8 cellular contexts compared by ENCODE assay signal in genomic region chr6:7697820-7698623, GRCh38. TPM values are rescaled to one million over a fixed set of nuclear protein-coding genes. Genes with fewer than 3 reads are reported as not detected.
DNase-seq lines count a peak whose midpoint lies in the region; ATAC-seq and TF ChIP-seq lines count a peak whose summit lies in the region.

No MANE protein-coding gene starts in this region.

- no peaks in the 10 kb centered on the region for H3K36me3 ChIP-seq in PC-3 (ENCODE audit: low read depth, low read length)

- ATAC-seq in PC-3, result peak; percentile 88

- POLR2A ChIA-PET in PC-3 (lab: Charles Lee; ENCODE audit: unreplicated experiment), result interaction anchor here (0.6 kb wide), 2 partner anchors 25 to 645 kb away, joined by 3 to 4 read pairs; no protein-coding TSS in a partner anchor

- H3K36me3 Mint-ChIP-seq in osteocyte (ENCODE audit: unreplicated experiment), result no peaks in the 10 kb centered on the region

- no peaks in the 10 kb centered on the region for H3K9me3 ChIP-seq in PC-3 (ENCODE audit: low read length)

- peak overlapping the region; percentile 74 for H3K4me2 ChIP-seq in PC-3 (ENCODE audit: low read length)

- peaks cover 8% of the 10 kb centered on the region for H3F3A ChIP-seq in PC-3 (ENCODE audit: low read length, unreplicated experiment)

- H3K79me2 ChIP-seq in PC-3 (ENCODE audit: low read length), result no peaks in the 10 kb centered on the region

- H3K4me1 Mint-ChIP-seq in osteocyte (ENCODE audit: unreplicated experiment), result peaks cover 15% of the 10 kb centered on the region

- H3K9ac ChIP-seq in PC-3 (ENCODE audit: low read length), result peak overlapping the region; percentile 70

- no peak overlapping the region for H3K4me3 Mint-ChIP-seq in osteocyte (ENCODE audit: unreplicated experiment)

- peak overlapping the region; percentile 23 for H3K27ac Mint-ChIP-seq in osteocyte (ENCODE audit: unreplicated experiment)

- CTCF ChIA-PET in PC-3 (lab: Charles Lee), result interaction anchor here (0.6 to 0.7 kb wide), 2 partner anchors 308 to 1141 kb away, joined by 4 to 5 read pairs; no protein-coding TSS in a partner anchor

- intact Hi-C loops in PC-3 (cut with micrococcal nuclease), result loop anchor here (5.0 kb wide), 1 partner anchor 56 kb away; no protein-coding TSS in a partner anchor

- BruUV-seq in PC-3 (replicated peaks; lab: Mats Ljungman, UMichigan), result no TSS peak

- in situ Hi-C loops in G401 (cut with HindIII; ENCODE audit: low sequenced_read_pairs), result no loop called here

- no peaks in the 10 kb centered on the region for H3K27me3 Mint-ChIP-seq in osteocyte (ENCODE audit: unreplicated experiment)

- H3K4me1 ChIP-seq in PC-3 (ENCODE audit: insufficient read depth, low read length), result peaks cover 21% of the 10 kb centered on the region

- TF ChIP-seq CTCF in PC-3 (conservative IDR thresholded peaks at IDR 0.05; ENCODE audit: low read depth, low read length) (no peak), osteocyte (IDR thresholded peaks at IDR 0.05) (no peak)

- DNase-seq in GM04503 (ENCODE audit: low read depth) (peak; percentile 71), PC-3 (peak; percentile 90), epithelial cell of prostate (ENCODE audit: low read depth, low spot score) (peak; percentile 84), osteocyte (ENCODE audit: extremely low spot score, unreplicated experiment) (no peak), superior temporal gyrus (ENCODE audit: extremely low spot score) (no peak), UCSD-AML1 (lab: John Stamatoyannopoulos, UW; ENCODE audit: unreplicated experiment) (no peak), G401 (ENCODE audit: low spot score) (no peak)
- no peak for DNase-seq in effector CD8-positive, alpha-beta T cell (lab: John Stamatoyannopoulos, UW)

- H2AFZ ChIP-seq in PC-3 (ENCODE audit: low read length), result peak overlapping the region; percentile 45

- no peaks in the 10 kb centered on the region for H3K27me3 ChIP-seq in PC-3 (ENCODE audit: low read length)

- no peaks in the 10 kb centered on the region for H3K9me3 Mint-ChIP-seq in osteocyte (ENCODE audit: unreplicated experiment)

- no peaks in the 10 kb centered on the region for H3K9me2 ChIP-seq in PC-3 (replicated peaks; ENCODE audit: low read length)

- no peaks in the 10 kb centered on the region for H4K20me1 ChIP-seq in PC-3 (ENCODE audit: low read length)

- H3K27ac ChIP-seq in PC-3 (ENCODE audit: low read length), result peak overlapping the region; percentile 94
- peak overlapping the region; percentile 93 for H3K27ac ChIP-seq in epithelial cell of prostate

- peak overlapping the region; percentile 45 for H3K4me3 ChIP-seq in PC-3 (ENCODE audit: low read length)

RNA-seq across cellular contexts. Expression of gene BMP6, which starts 27.9 kb away (rescaled TPM):
- total RNA-seq in PC-3 (2014; rRNA removed), result 0.15 and 1.3 TPM in 2 replicates
- total RNA-seq in osteocyte, result not detected in 2 replicates
- 5.5 and 13.4 TPM in 2 replicates for total RNA-seq in G401 (2014; rRNA removed; shearing (Covaris generic))

Comparison
In these comparisons a context has a peak if more than half of its experiments do, and no peak if none do; other contexts are left out.
1. DNase-seq: peak in GM04503 (single experiment), PC-3 (single experiment) and epithelial cell of prostate (single experiment); none in osteocyte (single experiment), superior temporal gyrus (single experiment), UCSD-AML1 (single experiment), G401 (single experiment) and effector CD8-positive, alpha-beta T cell (single experiment).